Comparison of ENCODE assay signal across 8 cellular contexts in genomic region chr10:8331896-8332729, GRCh38.
DNase-seq lines count a peak whose midpoint lies in the region; ATAC-seq and TF ChIP-seq lines count a peak whose summit lies in the region.

No MANE protein-coding gene starts in this region.

- H3K79me2 ChIP-seq in GM23338 (replicated peaks; ENCODE audit: insufficient read depth) = no peaks in the 10 kb centered on the region

- no peaks in the 10 kb centered on the region for H4K20me1 ChIP-seq in GM23338 (replicated peaks; ENCODE audit: insufficient read depth)

- no peaks in the 10 kb centered on the region for H3K9me3 ChIP-seq in naive thymus-derived CD4-positive, alpha-beta T cell (ENCODE audit: control insufficient read depth in 2 of 3, low read length in 3 of 3)

- H3K36me3 Mint-ChIP-seq in GM23338 (ENCODE audit: low read depth) = no peaks in the 10 kb centered on the region
- peaks cover 0 to 8% (median 0%) of the 10 kb centered on the region in 5 donors for H3K36me3 Mint-ChIP-seq in naive thymus-derived CD4-positive, alpha-beta T cell
- no peaks in the 10 kb centered on the region for H3K36me3 Mint-ChIP-seq in stimulated activated naive B cell treated with anti-CD40 and anti-IgM and Interleukin-4, amounts not matched to agents 10 μg/mL and 1 μg/mL and 100 μg/mL, for 72 hours

- no peak for TF ChIP-seq CTCF in GM23338 (conservative IDR thresholded peaks at IDR 0.05; ENCODE audit: low read depth in 2 of 2)
- TF ChIP-seq CTCF in epithelial cell of esophagus (IDR thresholded peaks at IDR 0.05; ENCODE audit: insufficient read depth, low read depth, low read length, missing control alignments) = no peak

- intact Hi-C loops in naive thymus-derived CD4-positive, alpha-beta T cell (cut with micrococcal nuclease) = loop anchor here (1.0 to 10.0 kb wide), 15 partner anchors 72 to 877 kb away; partner anchors contain the start of genes TAF3 (in 2 of the 2), ATP5F1C (in 1 of the 2), GATA3 (in 1 of the 2) and KIN (in 1 of the 2)

- POLR2A ChIA-PET in naive thymus-derived CD4-positive, alpha-beta T cell (lab: Charles Lee) = interaction anchor here (0.7 to 2.2 kb wide), 13 partner anchors 9 to 280 kb away, joined by 3 to 13 read pairs (median 3); no protein-coding TSS in a partner anchor

- H3K4me3 ChIP-seq in GM23338 = peak overlapping the region; percentile 68
- H3K4me3 ChIP-seq in epithelial cell of esophagus (ENCODE audit: low read length) = peak overlapping the region; percentile 18
- H3K4me3 ChIP-seq in naive thymus-derived CD4-positive, alpha-beta T cell (ENCODE audit: low read length) = peak overlapping the region; percentile 71

- peak overlapping the region; percentile 97 for H2AFZ ChIP-seq in GM23338

- H3K4me3 Mint-ChIP-seq in GM23338 = peak overlapping the region; percentile 71
- H3K4me3 Mint-ChIP-seq in naive thymus-derived CD4-positive, alpha-beta T cell = peak overlapping the region; percentile 65 to 92 (median 84)
- H3K4me3 Mint-ChIP-seq in stimulated activated naive B cell treated with anti-CD40 and anti-IgM and Interleukin-4, amounts not matched to agents 10 μg/mL and 1 μg/mL and 100 μg/mL, for 72 hours = peak overlapping the region; percentile 44 to 47

- H3K27me3 ChIP-seq in GM23338 (ENCODE audit: insufficient read depth) = peaks cover 22% of the 10 kb centered on the region
- no peaks in the 10 kb centered on the region for H3K27me3 ChIP-seq in naive thymus-derived CD4-positive, alpha-beta T cell (ENCODE audit: control insufficient read depth in 2 of 2, insufficient read depth in 2 of 2, low read length in 2 of 2)

- peak overlapping the region; percentile 93 for H3K4me2 ChIP-seq in GM23338

- in situ Hi-C loops in G401 (cut with HindIII; ENCODE audit: low sequenced_read_pairs) = no loop called here

- no peak overlapping the region for H3K27ac Mint-ChIP-seq in GM23338
- peak overlapping the region; percentile 88 to 97 (median 93) for H3K27ac Mint-ChIP-seq in naive thymus-derived CD4-positive, alpha-beta T cell
- H3K27ac Mint-ChIP-seq in stimulated activated naive B cell treated with anti-CD40 and anti-IgM and Interleukin-4, amounts not matched to agents 10 μg/mL and 1 μg/mL and 100 μg/mL, for 72 hours = no peak overlapping the region

- H3K9me3 Mint-ChIP-seq in GM23338 = no peaks in the 10 kb centered on the region
- H3K9me3 Mint-ChIP-seq in naive thymus-derived CD4-positive, alpha-beta T cell = no peaks in the 10 kb centered on the region
- H3K9me3 Mint-ChIP-seq in stimulated activated naive B cell treated with anti-CD40 and anti-IgM and Interleukin-4, amounts not matched to agents 10 μg/mL and 1 μg/mL and 100 μg/mL, for 72 hours = no peaks in the 10 kb centered on the region

- CTCF ChIA-PET in naive thymus-derived CD4-positive, alpha-beta T cell (lab: Charles Lee) = interaction anchor here (0.7 to 1.4 kb wide), 3 partner anchors 34 to 272 kb away, joined by 3 to 5 read pairs (median 4); no protein-coding TSS in a partner anchor

- peaks cover 12% of the 10 kb centered on the region for H3K27me3 Mint-ChIP-seq in GM23338 (ENCODE audit: insufficient read depth, low read depth, poor library complexity)
- H3K27me3 Mint-ChIP-seq in naive thymus-derived CD4-positive, alpha-beta T cell = peaks cover 0 to 10% (median 0%) of the 10 kb centered on the region in 5 donors
- peaks cover 42 to 51% of the 10 kb centered on the region in 2 donors for H3K27me3 Mint-ChIP-seq in stimulated activated naive B cell treated with anti-CD40 and anti-IgM and Interleukin-4, amounts not matched to agents 10 μg/mL and 1 μg/mL and 100 μg/mL, for 72 hours

- no peak overlapping the region for H3K27ac ChIP-seq in GM23338 (ENCODE audit: low read depth)
- H3K27ac ChIP-seq in naive thymus-derived CD4-positive, alpha-beta T cell (ENCODE audit: low read depth, low read length) = peak overlapping the region; percentile 83

- peaks cover 8% of the 10 kb centered on the region for H3K4me1 ChIP-seq in GM23338 (ENCODE audit: insufficient read depth)
- peaks cover 9 to 23% of the 10 kb centered on the region in 2 donors for H3K4me1 ChIP-seq in naive thymus-derived CD4-positive, alpha-beta T cell (ENCODE audit: control insufficient read depth in 2 of 2, insufficient read depth in 2 of 2, low read length in 2 of 2)

- peak; percentile 9 for DNase-seq in G401 (ENCODE audit: low spot score)
- DNase-seq in GM23338 (ENCODE audit: low spot score) = peak; percentile 64
- peak; percentile 52 for DNase-seq in MV-4-11 (lab: John Stamatoyannopoulos, UW)
- DNase-seq in activated CD8-positive, alpha-beta memory T cell treated with anti-CD3 and anti-CD28 coated beads, Interleukin-2, amount 50 U/mL, for 24 hours (ENCODE audit: extremely low read depth) = peak; percentile 63
- DNase-seq in epithelial cell of esophagus (ENCODE audit: low read depth) = peak; percentile 71
- DNase-seq in naive thymus-derived CD4-positive, alpha-beta T cell = peak; percentile 78 to 96 (median 93)
- peak; percentile 54 for DNase-seq in stimulated activated naive B cell treated with anti-CD40 and anti-IgM and Interleukin-4, amounts not matched to agents 10 μg/mL and 1 μg/mL and 100 μg/mL, for 72 hours
- no peak for DNase-seq in NCI-H1694 (lab: John Stamatoyannopoulos, UW)

- peaks cover 12% of the 10 kb centered on the region for H3K4me1 Mint-ChIP-seq in GM23338
- H3K4me1 Mint-ChIP-seq in naive thymus-derived CD4-positive, alpha-beta T cell = peaks cover 21 to 53% (median 40%) of the 10 kb centered on the region in 7 donors
- peaks cover 10 to 15% of the 10 kb centered on the region in 2 donors for H3K4me1 Mint-ChIP-seq in stimulated activated naive B cell treated with anti-CD40 and anti-IgM and Interleukin-4, amounts not matched to agents 10 μg/mL and 1 μg/mL and 100 μg/mL, for 72 hours

- peak; percentile 93 for ATAC-seq in GM23338
- peak; percentile 97 for ATAC-seq in naive thymus-derived CD4-positive, alpha-beta T cell
- peak; percentile 97 to 99 for ATAC-seq in stimulated activated naive B cell treated with anti-CD40 and anti-IgM and Interleukin-4, amounts not matched to agents 10 μg/mL and 1 μg/mL and 100 μg/mL, for 72 hours (replicated peaks)

- H3K9me2 ChIP-seq in GM23338 (ENCODE audit: insufficient read depth) = no peaks in the 10 kb centered on the region

- H3F3A ChIP-seq in GM23338 (replicated peaks; ENCODE audit: low read depth) = 0 out of 2 replicates have a peak, but pooled peaks cover 5% of the 10 kb centered on the region

- no peaks in the 10 kb centered on the region for H3K36me3 ChIP-seq in GM23338 (ENCODE audit: insufficient read depth)
- no peaks in the 10 kb centered on the region for H3K36me3 ChIP-seq in naive thymus-derived CD4-positive, alpha-beta T cell (ENCODE audit: control insufficient read depth in 2 of 3, insufficient read depth in 3 of 3, low read length in 3 of 3)

TF ChIP-seq in GM23338, 12 proteins besides CTCF, POLR2A, EP300 and RAD21 (continues in another document):
- TF ChIP-seq EZH2 (IDR thresholded peaks at IDR 0.05; ENCODE audit: low read depth, unreplicated experiment) = no peak
- no peak for TF ChIP-seq ETS1 (IDR thresholded peaks at IDR 0.05)

Comparison
In these comparisons a context has a peak if more than half of its experiments do, and no peak if none do; other contexts are left out.
1. H3K4me3 ChIP-seq: peak in every context shown above with its lines; median percentile 71 in naive thymus-derived CD4-positive, alpha-beta T cell; 68 in GM23338; 18 in epithelial cell of esophagus.
2. H3K27ac Mint-ChIP-seq: peak in naive thymus-derived CD4-positive, alpha-beta T cell (9 of 9); none in GM23338 (single experiment) and stimulated activated naive B cell treated with anti-CD40 and anti-IgM and Interleukin-4, amounts not matched to agents 10 μg/mL and 1 μg/mL and 100 μg/mL, for 72 hours (single experiment).
3. Peak in every context shown above with its lines, with median percentiles within 50 percentile points of each other: ATAC-seq and H3K4me3 Mint-ChIP-seq.